ENCODE assay signal across 2 cellular contexts in the genomic region with DNA sequence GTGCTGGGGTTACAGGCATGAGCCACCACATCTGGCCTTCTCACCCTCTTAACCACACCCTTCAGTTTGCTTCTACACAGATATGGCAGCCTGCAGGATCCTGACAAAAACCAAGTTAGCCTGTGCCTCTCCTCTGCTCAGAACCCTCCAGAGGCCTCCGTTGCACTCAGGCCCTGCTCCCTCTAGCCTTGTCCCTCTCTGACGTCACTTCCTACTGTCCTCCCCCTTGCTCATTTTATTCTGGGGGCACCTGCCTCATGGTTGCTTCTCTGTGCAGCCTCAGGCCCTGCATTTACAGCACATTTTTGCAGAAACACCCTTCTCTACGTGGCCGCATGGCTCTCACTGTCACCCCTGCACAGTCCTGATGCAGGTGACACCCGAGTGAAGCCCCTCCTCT.
TF ChIP-seq lines count a peak whose summit lies in the region.

No MANE protein-coding gene starts in this region.

TF ChIP-seq in IMR-90, 13 proteins besides CTCF, POLR2A, EP300 and RAD21:
- TF ChIP-seq MAFK (IDR thresholded peaks at IDR 0.05; ENCODE audit: low read depth, low read length) (no peak), NFE2L2 (IDR thresholded peaks at IDR 0.05; ENCODE audit: low read depth, low read length) (no peak), ELK1 (IDR thresholded peaks at IDR 0.05; ENCODE audit: borderline replicate concordance, low read depth, low read length) (no peak), CEBPB (IDR thresholded peaks at IDR 0.05; ENCODE audit: low read depth, low read length) (no peak), CHD1 (IDR thresholded peaks at IDR 0.05; ENCODE audit: low read depth, low read length) (no peak), FOS (IDR thresholded peaks at IDR 0.05; ENCODE audit: low read depth, low read length) (no peak), MXI1 (IDR thresholded peaks at IDR 0.05; ENCODE audit: borderline replicate concordance, low read depth, low read length) (no peak), MAZ (IDR thresholded peaks at IDR 0.05; ENCODE audit: borderline replicate concordance, low read depth, low read length) (no peak)
TF ChIP-seq in IMR-90: peak in this region for 0.

TF ChIP-seq in K562, 482 proteins besides CTCF, POLR2A, EP300 and RAD21:
- TF ChIP-seq SMC3 (conservative IDR thresholded peaks at IDR 0.05; ENCODE audit: insufficient read depth, low read depth, low read length) (no peak), ZNF561 (CRISPR knock-in tag; conservative IDR thresholded peaks at IDR 0.05) (no peak), TRIM28 (IDR thresholded peaks at IDR 0.05) (no peak), ZNF695 (CRISPR knock-in tag; IDR thresholded peaks at IDR 0.05) (no peak), MAZ (CRISPR knock-in tag; conservative IDR thresholded peaks at IDR 0.05 in 1 of 2, IDR thresholded peaks at IDR 0.05 in 1 of 2) (no peak), ZNF143 (CRISPR knock-in tag; IDR thresholded peaks at IDR 0.05) (no peak), MYNN (IDR thresholded peaks at IDR 0.05) (no peak), MYNN (CRISPR knock-in tag; IDR thresholded peaks at IDR 0.05) (no peak), CBX8 (IDR thresholded peaks at IDR 0.05; ENCODE audit: borderline replicate concordance, extremely low read depth, low read depth, low read length, poor library complexity, severe bottlenecking) (no peak), SRSF1 (IDR thresholded peaks at IDR 0.05; ENCODE audit: low read depth, low read length) (no peak), POLR2G (IDR thresholded peaks at IDR 0.05; ENCODE audit: low read depth, low read length) (no peak), CCAR2 (IDR thresholded peaks at IDR 0.05; ENCODE audit: low read depth, low read length) (no peak)
- TF ChIP-seq, protein P1, sequence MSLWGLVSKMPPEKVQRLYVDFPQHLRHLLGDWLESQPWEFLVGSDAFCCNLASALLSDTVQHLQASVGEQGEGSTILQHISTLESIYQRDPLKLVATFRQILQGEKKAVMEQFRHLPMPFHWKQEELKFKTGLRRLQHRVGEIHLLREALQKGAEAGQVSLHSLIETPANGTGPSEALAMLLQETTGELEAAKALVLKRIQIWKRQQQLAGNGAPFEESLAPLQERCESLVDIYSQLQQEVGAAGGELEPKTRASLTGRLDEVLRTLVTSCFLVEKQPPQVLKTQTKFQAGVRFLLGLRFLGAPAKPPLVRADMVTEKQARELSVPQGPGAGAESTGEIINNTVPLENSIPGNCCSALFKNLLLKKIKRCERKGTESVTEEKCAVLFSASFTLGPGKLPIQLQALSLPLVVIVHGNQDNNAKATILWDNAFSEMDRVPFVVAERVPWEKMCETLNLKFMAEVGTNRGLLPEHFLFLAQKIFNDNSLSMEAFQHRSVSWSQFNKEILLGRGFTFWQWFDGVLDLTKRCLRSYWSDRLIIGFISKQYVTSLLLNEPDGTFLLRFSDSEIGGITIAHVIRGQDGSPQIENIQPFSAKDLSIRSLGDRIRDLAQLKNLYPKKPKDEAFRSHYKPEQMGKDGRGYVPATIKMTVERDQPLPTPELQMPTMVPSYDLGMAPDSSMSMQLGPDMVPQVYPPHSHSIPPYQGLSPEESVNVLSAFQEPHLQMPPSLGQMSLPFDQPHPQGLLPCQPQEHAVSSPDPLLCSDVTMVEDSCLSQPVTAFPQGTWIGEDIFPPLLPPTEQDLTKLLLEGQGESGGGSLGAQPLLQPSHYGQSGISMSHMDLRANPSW (CRISPR knock-in tag; IDR thresholded peaks at IDR 0.05): no peak
- TF ChIP-seq, protein P2, sequence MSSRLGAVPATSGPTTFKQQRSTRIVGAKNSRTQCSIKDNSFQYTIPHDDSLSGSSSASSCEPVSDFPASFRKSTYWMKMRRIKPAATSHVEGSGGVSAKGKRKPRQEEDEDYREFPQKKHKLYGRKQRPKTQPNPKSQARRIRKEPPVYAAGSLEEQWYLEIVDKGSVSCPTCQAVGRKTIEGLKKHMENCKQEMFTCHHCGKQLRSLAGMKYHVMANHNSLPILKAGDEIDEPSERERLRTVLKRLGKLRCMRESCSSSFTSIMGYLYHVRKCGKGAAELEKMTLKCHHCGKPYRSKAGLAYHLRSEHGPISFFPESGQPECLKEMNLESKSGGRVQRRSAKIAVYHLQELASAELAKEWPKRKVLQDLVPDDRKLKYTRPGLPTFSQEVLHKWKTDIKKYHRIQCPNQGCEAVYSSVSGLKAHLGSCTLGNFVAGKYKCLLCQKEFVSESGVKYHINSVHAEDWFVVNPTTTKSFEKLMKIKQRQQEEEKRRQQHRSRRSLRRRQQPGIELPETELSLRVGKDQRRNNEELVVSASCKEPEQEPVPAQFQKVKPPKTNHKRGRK (tag; IDR thresholded peaks at IDR 0.05): no peak
